Comparison of ENCODE assay signal across 1 cellular context in the genomic region with DNA sequence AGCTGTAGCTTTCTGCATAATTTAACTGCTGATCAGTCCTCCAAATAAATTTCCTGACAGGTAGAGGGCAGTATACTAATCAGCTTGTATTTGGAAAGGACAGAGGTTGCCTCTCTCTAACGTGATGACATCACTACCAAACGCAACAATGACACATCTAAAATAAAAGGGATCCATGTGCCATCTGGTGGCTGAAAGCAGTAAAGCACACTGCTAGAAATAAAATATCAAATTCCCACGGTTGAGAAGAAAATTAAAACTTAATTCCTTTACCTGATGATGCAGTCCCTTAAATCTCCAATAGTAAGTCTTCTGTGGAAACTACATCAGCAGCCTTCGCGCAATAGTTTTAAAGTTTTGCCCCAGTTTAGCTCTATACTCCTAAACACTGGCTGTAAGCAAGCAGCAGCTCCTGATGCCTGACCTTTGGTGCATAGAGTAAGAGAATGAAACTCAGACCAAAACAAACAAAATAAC.
TF ChIP-seq lines count a peak whose summit lies in the region.

No MANE protein-coding gene starts in this region.

TF ChIP-seq in HepG2, 621 proteins besides CTCF, POLR2A, EP300 and RAD21 (continued from another document and continues in another):
- TF ChIP-seq, protein P1, sequence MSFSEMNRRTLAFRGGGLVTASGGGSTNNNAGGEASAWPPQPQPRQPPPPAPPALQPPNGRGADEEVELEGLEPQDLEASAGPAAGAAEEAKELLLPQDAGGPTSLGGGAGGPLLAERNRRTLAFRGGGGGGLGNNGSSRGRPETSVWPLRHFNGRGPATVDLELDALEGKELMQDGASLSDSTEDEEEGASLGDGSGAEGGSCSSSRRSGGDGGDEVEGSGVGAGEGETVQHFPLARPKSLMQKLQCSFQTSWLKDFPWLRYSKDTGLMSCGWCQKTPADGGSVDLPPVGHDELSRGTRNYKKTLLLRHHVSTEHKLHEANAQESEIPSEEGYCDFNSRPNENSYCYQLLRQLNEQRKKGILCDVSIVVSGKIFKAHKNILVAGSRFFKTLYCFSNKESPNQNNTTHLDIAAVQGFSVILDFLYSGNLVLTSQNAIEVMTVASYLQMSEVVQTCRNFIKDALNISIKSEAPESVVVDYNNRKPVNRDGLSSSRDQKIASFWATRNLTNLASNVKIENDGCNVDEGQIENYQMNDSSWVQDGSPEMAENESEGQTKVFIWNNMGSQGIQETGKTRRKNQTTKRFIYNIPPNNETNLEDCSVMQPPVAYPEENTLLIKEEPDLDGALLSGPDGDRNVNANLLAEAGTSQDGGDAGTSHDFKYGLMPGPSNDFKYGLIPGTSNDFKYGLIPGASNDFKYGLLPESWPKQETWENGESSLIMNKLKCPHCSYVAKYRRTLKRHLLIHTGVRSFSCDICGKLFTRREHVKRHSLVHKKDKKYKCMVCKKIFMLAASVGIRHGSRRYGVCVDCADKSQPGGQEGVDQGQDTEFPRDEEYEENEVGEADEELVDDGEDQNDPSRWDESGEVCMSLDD (CRISPR knock-in tag; IDR thresholded peaks at IDR 0.05; ENCODE audit: borderline replicate concordance), result no peak
- TF ChIP-seq, protein P2, sequence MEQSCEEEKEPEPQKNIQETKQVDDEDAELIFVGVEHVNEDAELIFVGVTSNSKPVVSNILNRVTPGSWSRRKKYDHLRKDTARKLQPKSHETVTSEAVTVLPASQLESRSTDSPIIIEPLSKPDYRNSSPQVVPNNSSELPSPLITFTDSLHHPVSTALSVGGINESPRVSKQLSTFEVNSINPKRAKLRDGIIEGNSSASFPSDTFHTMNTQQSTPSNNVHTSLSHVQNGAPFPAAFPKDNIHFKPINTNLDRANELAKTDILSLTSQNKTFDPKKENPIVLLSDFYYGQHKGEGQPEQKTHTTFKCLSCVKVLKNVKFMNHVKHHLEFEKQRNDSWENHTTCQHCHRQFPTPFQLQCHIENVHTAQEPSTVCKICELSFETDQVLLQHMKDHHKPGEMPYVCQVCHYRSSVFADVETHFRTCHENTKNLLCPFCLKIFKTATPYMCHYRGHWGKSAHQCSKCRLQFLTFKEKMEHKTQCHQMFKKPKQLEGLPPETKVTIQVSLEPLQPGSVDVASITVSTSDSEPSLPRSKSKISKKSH (CRISPR knock-in tag; IDR thresholded peaks at IDR 0.05; ENCODE audit: borderline replicate concordance), result no peak
- TF ChIP-seq HNRNPH1 (optimal IDR thresholded peaks at IDR 0.05; ENCODE audit: low read depth, low read length), result no peak
- no peak for TF ChIP-seq SNAI1 (CRISPR knock-in tag; IDR thresholded peaks at IDR 0.05; ENCODE audit: borderline replicate concordance)
- TF ChIP-seq CENPX (CRISPR knock-in tag; IDR thresholded peaks at IDR 0.05), result no peak
- no peak for TF ChIP-seq TMF1 (CRISPR knock-in tag; IDR thresholded peaks at IDR 0.05; ENCODE audit: low read depth)
- TF ChIP-seq, protein P3, sequence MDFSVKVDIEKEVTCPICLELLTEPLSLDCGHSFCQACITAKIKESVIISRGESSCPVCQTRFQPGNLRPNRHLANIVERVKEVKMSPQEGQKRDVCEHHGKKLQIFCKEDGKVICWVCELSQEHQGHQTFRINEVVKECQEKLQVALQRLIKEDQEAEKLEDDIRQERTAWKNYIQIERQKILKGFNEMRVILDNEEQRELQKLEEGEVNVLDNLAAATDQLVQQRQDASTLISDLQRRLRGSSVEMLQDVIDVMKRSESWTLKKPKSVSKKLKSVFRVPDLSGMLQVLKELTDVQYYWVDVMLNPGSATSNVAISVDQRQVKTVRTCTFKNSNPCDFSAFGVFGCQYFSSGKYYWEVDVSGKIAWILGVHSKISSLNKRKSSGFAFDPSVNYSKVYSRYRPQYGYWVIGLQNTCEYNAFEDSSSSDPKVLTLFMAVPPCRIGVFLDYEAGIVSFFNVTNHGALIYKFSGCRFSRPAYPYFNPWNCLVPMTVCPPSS (IDR thresholded peaks at IDR 0.05), result no peak
- no peak for TF ChIP-seq ZNF33B (CRISPR knock-in tag; IDR thresholded peaks at IDR 0.05)
- TF ChIP-seq BCL6 (CRISPR knock-in tag; IDR thresholded peaks at IDR 0.05), result 0 out of 2 replicates have a peak, but pooled peaks have one; percentile 21
- no peak for TF ChIP-seq NFYB (CRISPR knock-in tag; IDR thresholded peaks at IDR 0.05)
- TF ChIP-seq ZKSCAN5 (CRISPR knock-in tag; IDR thresholded peaks at IDR 0.05), result no peak
- TF ChIP-seq GTF3A (CRISPR knock-in tag; conservative IDR thresholded peaks at IDR 0.05), result no peak
- TF ChIP-seq, protein P4, sequence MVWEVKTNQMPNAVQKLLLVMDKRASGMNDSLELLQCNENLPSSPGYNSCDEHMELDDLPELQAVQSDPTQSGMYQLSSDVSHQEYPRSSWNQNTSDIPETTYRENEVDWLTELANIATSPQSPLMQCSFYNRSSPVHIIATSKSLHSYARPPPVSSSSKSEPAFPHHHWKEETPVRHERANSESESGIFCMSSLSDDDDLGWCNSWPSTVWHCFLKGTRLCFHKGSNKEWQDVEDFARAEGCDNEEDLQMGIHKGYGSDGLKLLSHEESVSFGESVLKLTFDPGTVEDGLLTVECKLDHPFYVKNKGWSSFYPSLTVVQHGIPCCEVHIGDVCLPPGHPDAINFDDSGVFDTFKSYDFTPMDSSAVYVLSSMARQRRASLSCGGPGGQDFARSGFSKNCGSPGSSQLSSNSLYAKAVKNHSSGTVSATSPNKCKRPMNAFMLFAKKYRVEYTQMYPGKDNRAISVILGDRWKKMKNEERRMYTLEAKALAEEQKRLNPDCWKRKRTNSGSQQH (CRISPR knock-in tag; IDR thresholded peaks at IDR 0.05; ENCODE audit: low read depth), result no peak
- TF ChIP-seq, protein P5, sequence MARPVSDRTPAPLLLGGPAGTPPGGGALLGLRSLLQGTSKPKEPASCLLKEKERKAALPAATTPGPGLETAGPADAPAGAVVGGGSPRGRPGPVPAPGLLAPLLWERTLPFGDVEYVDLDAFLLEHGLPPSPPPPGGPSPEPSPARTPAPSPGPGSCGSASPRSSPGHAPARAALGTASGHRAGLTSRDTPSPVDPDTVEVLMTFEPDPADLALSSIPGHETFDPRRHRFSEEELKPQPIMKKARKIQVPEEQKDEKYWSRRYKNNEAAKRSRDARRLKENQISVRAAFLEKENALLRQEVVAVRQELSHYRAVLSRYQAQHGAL (CRISPR knock-in tag; IDR thresholded peaks at IDR 0.05; ENCODE audit: not compliant biosample characterization), result no peak
- no peak for TF ChIP-seq SIX1 (CRISPR knock-in tag; IDR thresholded peaks at IDR 0.05; ENCODE audit: borderline replicate concordance)
- peak; percentile 47 for TF ChIP-seq STAG1 (CRISPR knock-in tag; IDR thresholded peaks at IDR 0.05)
- TF ChIP-seq CREB3 (CRISPR knock-in tag; IDR thresholded peaks at IDR 0.05), result no peak
- TF ChIP-seq PATZ1 (CRISPR knock-in tag; IDR thresholded peaks at IDR 0.05), result no peak
- TF ChIP-seq BATF2 (CRISPR knock-in tag; IDR thresholded peaks at IDR 0.05), result no peak
- no peak for TF ChIP-seq ZNF607 (CRISPR knock-in tag; IDR thresholded peaks at IDR 0.05; ENCODE audit: borderline replicate concordance)
- no peak for TF ChIP-seq FOXM1 (CRISPR knock-in tag; IDR thresholded peaks at IDR 0.05)
- TF ChIP-seq ZNF329 (CRISPR knock-in tag; IDR thresholded peaks at IDR 0.05; ENCODE audit: low read depth), result no peak
- no peak for TF ChIP-seq ZNF598 (CRISPR knock-in tag; IDR thresholded peaks at IDR 0.05; ENCODE audit: borderline replicate concordance)
- TF ChIP-seq ZNF331 (CRISPR knock-in tag; IDR thresholded peaks at IDR 0.05), result peak; percentile 54; the same call in 1 of the 2 replicates
- TF ChIP-seq SP5 (CRISPR knock-in tag; IDR thresholded peaks at IDR 0.05; ENCODE audit: borderline replicate concordance, low read depth), result no peak
- TF ChIP-seq ZSCAN25 (CRISPR knock-in tag; IDR thresholded peaks at IDR 0.05), result no peak
- no peak for TF ChIP-seq AFF4 (CRISPR knock-in tag; IDR thresholded peaks at IDR 0.05)
- no peak for TF ChIP-seq ELF3 (CRISPR knock-in tag; IDR thresholded peaks at IDR 0.05)
- no peak for TF ChIP-seq SNRNP70 (IDR thresholded peaks at IDR 0.05; ENCODE audit: low read depth, low read length)
- TF ChIP-seq PAWR (CRISPR knock-in tag; IDR thresholded peaks at IDR 0.05; ENCODE audit: borderline replicate concordance), result no peak
- TF ChIP-seq THAP9 (CRISPR knock-in tag; IDR thresholded peaks at IDR 0.05; ENCODE audit: borderline replicate concordance), result no peak
- TF ChIP-seq, protein P6, sequence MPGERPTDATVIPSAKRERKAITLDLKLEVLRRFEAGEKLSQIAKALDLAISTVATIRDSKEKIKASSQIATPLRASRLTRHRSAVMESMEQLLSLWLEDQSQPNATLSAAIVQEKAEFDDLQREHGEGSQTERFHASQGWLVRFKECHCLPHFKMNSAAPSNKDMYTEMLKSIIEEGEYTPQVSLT (CRISPR knock-in tag; IDR thresholded peaks at IDR 0.05; ENCODE audit: borderline replicate concordance, low read depth), result no peak
- no peak for TF ChIP-seq PHF21A (CRISPR knock-in tag; IDR thresholded peaks at IDR 0.05)
- no peak for TF ChIP-seq ZNF234 (CRISPR knock-in tag; conservative IDR thresholded peaks at IDR 0.05)
- no peak for TF ChIP-seq ATF7-NPFF (CRISPR knock-in tag; IDR thresholded peaks at IDR 0.05; ENCODE audit: low read depth)
- no peak for TF ChIP-seq NRL (CRISPR knock-in tag; IDR thresholded peaks at IDR 0.05; ENCODE audit: borderline replicate concordance)
- TF ChIP-seq ZNF652 (CRISPR knock-in tag; IDR thresholded peaks at IDR 0.05; ENCODE audit: borderline replicate concordance, low read depth), result no peak
- TF ChIP-seq ZNF740 (CRISPR knock-in tag; IDR thresholded peaks at IDR 0.05), result no peak
- TF ChIP-seq ZNF557 (CRISPR knock-in tag; IDR thresholded peaks at IDR 0.05), result no peak
